ENCODE assay signal across 21 cellular contexts in genomic region chr1:233144434-233144833, GRCh38.
DNase-seq lines count a peak whose midpoint lies in the region; ATAC-seq, FAIRE-seq and TF ChIP-seq lines count a peak whose summit lies in the region.
"Had no signal": no experiment of that assay in that cellular context is flagged by ENCODE, and none has a peak within 500 bp of the region (broad histone marks: within the 10 kb centered on the region; RNA-seq: fewer than 3 reads in every experiment).

No MANE protein-coding gene starts in this region.

- no peak overlapping the region for H3K27ac ChIP-seq in SK-N-SH (ENCODE audit: low read depth in 2 of 2, low read length in 1 of 2)
- H3K27ac ChIP-seq: C4-2B had no signal

- H3K4me3 ChIP-seq in SK-N-SH (ENCODE audit: low read depth in 2 of 2, low read length in 1 of 2) = no peak overlapping the region
- H3K4me3 ChIP-seq: GM12878 had no signal

- no peak for TF ChIP-seq CTCF in SK-N-SH (IDR thresholded peaks at IDR 0.05)
- TF ChIP-seq CTCF in D721Med (IDR thresholded peaks at IDR 0.05; ENCODE audit: insufficient read depth, missing control alignments) = no peak

- POLR2A ChIA-PET in SK-N-SH (lab: Yijun Ruan, JAX) = no interaction called here

- no peaks in the 10 kb centered on the region for H4K20me1 ChIP-seq in SK-N-SH (ENCODE audit: insufficient read depth)

- H3K79me2 ChIP-seq in SK-N-SH (ENCODE audit: insufficient read depth) = no peaks in the 10 kb centered on the region

- DNase-seq in SK-N-SH = no peak
- DNase-seq in D721Med (ENCODE audit: insufficient read length, low spot score) = no peak
- DNase-seq in LHCN-M2 (ENCODE audit: low read depth) = peak; percentile 40
- DNase-seq in fibroblast of gingiva (ENCODE audit: low read depth) = peak; percentile 5
- no peak for DNase-seq in T-helper 2 cell
- DNase-seq: AML-193; Caco-2; CD4-positive, alpha-beta T cell; DMS153; DND-41; EL; GOT3; H7; HFFc6 had no signal

- H3K4me1 ChIP-seq in SK-N-SH (ENCODE audit: control insufficient read depth in 1 of 2, insufficient read depth in 2 of 2, low read depth in 1 of 2, low read length in 1 of 2) = no peaks in the 10 kb centered on the region; a peak in 2 of 4 replicates
- H3K4me1 ChIP-seq: Caco-2 had no signal

- H3K4me2 ChIP-seq in SK-N-SH = no peak overlapping the region

- H2AFZ ChIP-seq in SK-N-SH (ENCODE audit: low read depth) = no peak overlapping the region

- H3K9me3 ChIP-seq in SK-N-SH = no peaks in the 10 kb centered on the region
- H3K9me3 ChIP-seq: Caco-2 had no signal

- TF ChIP-seq RAD21 in SK-N-SH (IDR thresholded peaks at IDR 0.05; ENCODE audit: low read length) = no peak

- 80% methylated on average over 2 of the region's 2 CpGs for WGBS in SK-N-SH (ENCODE audit: low lambda C conversion rate)

- no peak overlapping the region for H3K9ac ChIP-seq in SK-N-SH

- TF ChIP-seq EP300 in SK-N-SH (IDR thresholded peaks at IDR 0.05; ENCODE audit: borderline replicate concordance in 1 of 2, low read depth in 1 of 2, low read length in 1 of 2) = no peak

- peak; percentile 51 for FAIRE-seq in D721Med (lab: Jason Lieb, UNC)
- FAIRE-seq: A204.1, GM12878, HepG2 had no signal

- no peaks in the 10 kb centered on the region for H3F3A ChIP-seq in SK-N-SH (replicated peaks; ENCODE audit: insufficient read depth)

- H3K27me3 ChIP-seq in SK-N-SH (ENCODE audit: insufficient read depth) = no peaks in the 10 kb centered on the region

- no peaks in the 10 kb centered on the region for H3K9me2 ChIP-seq in SK-N-SH

- CTCF ChIA-PET in SK-N-SH (lab: Yijun Ruan, JAX) = no interaction called here

- ATAC-seq in SK-N-SH treated with all-trans-retinoic acid at 6 μM for 48 hours (peak; percentile 51; the same call in 1 of the 3 replicates), HG03095 (IDR thresholded peaks at IDR 0.05; ENCODE audit: unreplicated experiment) (no peak)
- ATAC-seq: GM12878, HCT116, HepG2 had no signal

- H3K36me3 ChIP-seq in SK-N-SH (replicated peaks in 1 of 2; ENCODE audit: control insufficient read depth in 1 of 2, insufficient read depth in 2 of 2, low read length in 1 of 2) = peaks cover 6 to 11% of the 10 kb centered on the region in 2 experiments

TF ChIP-seq in SK-N-SH treated with all-trans-retinoic acid at 6 μM for 48 hours, 23 proteins besides CTCF, POLR2A, EP300 and RAD21:
- TF ChIP-seq OSR1 (CRISPR knock-in tag; IDR thresholded peaks at IDR 0.05) (no peak), TCF4 (CRISPR knock-in tag; IDR thresholded peaks at IDR 0.05; ENCODE audit: borderline replicate concordance) (no peak), ZFP3 (CRISPR knock-in tag; IDR thresholded peaks at IDR 0.05) (no peak), PPARA (CRISPR knock-in tag; IDR thresholded peaks at IDR 0.05; ENCODE audit: borderline replicate concordance) (no peak), ZNF8 (CRISPR knock-in tag; IDR thresholded peaks at IDR 0.05) (no peak), TOX (CRISPR knock-in tag; IDR thresholded peaks at IDR 0.05; ENCODE audit: borderline replicate concordance) (no peak), GLIS3 (CRISPR knock-in tag; IDR thresholded peaks at IDR 0.05) (no peak), BACH2 (CRISPR knock-in tag; IDR thresholded peaks at IDR 0.05; ENCODE audit: borderline replicate concordance) (no peak), CSDC2 (CRISPR knock-in tag; IDR thresholded peaks at IDR 0.05) (no peak), ESRRG (CRISPR knock-in tag; IDR thresholded peaks at IDR 0.05) (no peak)

TF ChIP-seq in SK-N-SH, 30 proteins besides CTCF, POLR2A, EP300 and RAD21:
- no peak for TF ChIP-seq EZH2phosphoT487 (IDR thresholded peaks at IDR 0.05; ENCODE audit: borderline replicate concordance, low read depth)
- no peak for TF ChIP-seq MAX (IDR thresholded peaks at IDR 0.05; ENCODE audit: low read depth)
- no peak for TF ChIP-seq RFX5 (IDR thresholded peaks at IDR 0.05; ENCODE audit: low read length)
- no peak for TF ChIP-seq FOSL2 (IDR thresholded peaks at IDR 0.05; ENCODE audit: borderline replicate concordance, low read depth)
- no peak for TF ChIP-seq NFIC (IDR thresholded peaks at IDR 0.05; ENCODE audit: borderline replicate concordance)
- no peak for TF ChIP-seq SMC3 (IDR thresholded peaks at IDR 0.05; ENCODE audit: low read depth, low read length)
- TF ChIP-seq JUND (IDR thresholded peaks at IDR 0.05) = no peak
- TF ChIP-seq TAF1 (IDR thresholded peaks at IDR 0.05; ENCODE audit: borderline replicate concordance, low read depth, low read length) = no peak
- TF ChIP-seq REST (IDR thresholded peaks at IDR 0.05; ENCODE audit: low read depth, low read length) = no peak
TF ChIP-seq in SK-N-SH: peak in this region for 0.

Comparison
In these comparisons a context has a peak if more than half of its experiments do, and no peak if none do; other contexts are left out.
1. DNase-seq: peak in LHCN-M2 (single experiment) and fibroblast of gingiva (single experiment); none in SK-N-SH (single experiment), D721Med (single experiment) and T-helper 2 cell (0 of 5).